8 cellular contexts compared by ENCODE assay signal in the genomic region with DNA sequence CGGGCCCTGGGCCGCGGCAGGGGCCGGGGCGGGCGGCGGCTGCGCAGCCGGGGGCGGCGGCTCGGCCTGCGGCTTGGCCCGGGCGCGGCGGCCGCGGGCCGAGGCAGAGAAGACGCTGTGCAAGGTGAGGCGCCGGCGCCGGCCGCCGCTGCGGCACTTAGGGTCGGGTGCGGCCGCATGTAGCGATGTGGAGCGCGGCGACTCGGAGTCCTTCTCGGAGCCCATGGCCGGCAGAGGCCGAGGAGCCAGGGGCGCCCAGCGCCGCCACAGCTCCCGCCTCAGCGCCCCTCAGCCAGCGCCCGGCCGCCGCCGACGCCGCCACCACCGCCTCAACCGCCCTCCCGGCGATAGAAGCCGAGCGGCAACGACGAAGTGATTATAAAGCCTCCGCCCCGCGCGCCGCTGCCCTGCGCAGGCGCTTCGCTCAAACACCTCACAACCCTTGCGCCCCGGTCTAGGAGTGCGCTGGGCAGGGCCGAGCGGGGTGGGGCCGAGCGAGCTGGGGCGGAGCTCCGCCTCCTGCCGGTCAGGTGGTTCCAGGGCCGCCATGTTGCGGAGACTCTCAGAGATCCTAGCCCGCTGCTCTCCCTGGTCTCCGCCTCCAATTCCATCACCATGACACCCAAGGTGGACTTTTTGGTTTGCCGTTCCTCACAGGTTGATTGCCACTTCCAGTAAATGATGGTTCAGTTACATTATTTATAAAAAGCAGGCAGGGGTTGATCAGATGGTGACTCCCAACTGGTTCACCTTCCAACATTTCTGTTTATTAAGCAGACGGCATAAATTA. TPM values are rescaled to one million over a fixed set of nuclear protein-coding genes. Genes with fewer than 3 reads are reported as not detected.
DNase-seq lines count a peak whose midpoint lies in the region; ATAC-seq and TF ChIP-seq lines count a peak whose summit lies in the region.

A gene with protein sequence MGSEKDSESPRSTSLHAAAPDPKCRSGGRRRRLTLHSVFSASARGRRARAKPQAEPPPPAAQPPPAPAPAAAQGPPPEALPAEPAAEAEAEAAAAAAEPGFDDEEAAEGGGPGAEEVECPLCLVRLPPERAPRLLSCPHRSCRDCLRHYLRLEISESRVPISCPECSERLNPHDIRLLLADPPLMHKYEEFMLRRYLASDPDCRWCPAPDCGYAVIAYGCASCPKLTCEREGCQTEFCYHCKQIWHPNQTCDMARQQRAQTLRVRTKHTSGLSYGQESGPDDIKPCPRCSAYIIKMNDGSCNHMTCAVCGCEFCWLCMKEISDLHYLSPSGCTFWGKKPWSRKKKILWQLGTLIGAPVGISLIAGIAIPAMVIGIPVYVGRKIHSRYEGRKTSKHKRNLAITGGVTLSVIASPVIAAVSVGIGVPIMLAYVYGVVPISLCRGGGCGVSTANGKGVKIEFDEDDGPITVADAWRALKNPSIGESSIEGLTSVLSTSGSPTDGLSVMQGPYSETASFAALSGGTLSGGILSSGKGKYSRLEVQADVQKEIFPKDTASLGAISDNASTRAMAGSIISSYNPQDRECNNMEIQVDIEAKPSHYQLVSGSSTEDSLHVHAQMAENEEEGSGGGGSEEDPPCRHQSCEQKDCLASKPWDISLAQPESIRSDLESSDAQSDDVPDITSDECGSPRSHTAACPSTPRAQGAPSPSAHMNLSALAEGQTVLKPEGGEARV (minus strand): TSS at position 349 of the 790 bp plus-strand sequence. CDS start 124 bp downstream, at position 225.

- CTCF ChIA-PET in CD8-positive, alpha-beta T cell (lab: Charles Lee), result interaction anchor here (0.5 to 1.8 kb wide), 5 partner anchors 14 to 162 kb away, joined by 3 to 5 read pairs (median 4); no protein-coding TSS in a partner anchor

- TF ChIP-seq CTCF in CD8-positive, alpha-beta T cell (IDR thresholded peaks at IDR 0.05), result no peak

- H3K4me1 Mint-ChIP-seq in CD8-positive, alpha-beta T cell (ENCODE audit: low read depth), result peaks cover 38% of the 10 kb centered on the region

- H3K27ac Mint-ChIP-seq in CD8-positive, alpha-beta T cell, result peak within 1 kb of the TSS; percentile 91

- H3K4me3 Mint-ChIP-seq in CD8-positive, alpha-beta T cell, result peak within 1 kb of the TSS; percentile 88

- H3K27ac ChIP-seq in CD8-positive, alpha-beta T cell (ENCODE audit: low read depth, low read length), result peak within 1 kb of the TSS; percentile 51

- intact Hi-C loops in CD8-positive, alpha-beta T cell (cut with DNase I, micrococcal nuclease), result loop anchor here (1.0 to 10.0 kb wide), 11 partner anchors 17 to 388 kb away; partner anchors contain the start of genes AZIN2 (in 2 of the 2), AK2 (in 1 of the 2), RBBP4 (in 1 of the 2) and ZBTB8OS (in 1 of the 2)

- no peaks in the 10 kb centered on the region for H3K27me3 Mint-ChIP-seq in CD8-positive, alpha-beta T cell (ENCODE audit: low read depth)

- peak; percentile 93 for ATAC-seq in CD8-positive, alpha-beta T cell
- peak; percentile 74 for ATAC-seq in GM19467 (IDR thresholded peaks at IDR 0.05; ENCODE audit: unreplicated experiment)

- peak; percentile 89 to 97 (median 93) for DNase-seq in CD8-positive, alpha-beta T cell
- DNase-seq in HS-5 (ENCODE audit: low read depth), result peak; percentile 72
- DNase-seq in NK-92 treated with Interleukin-12 subunit alpha and Interleukin-12 subunit beta, amount 100 ng/mL, for 24 hours (lab: John Stamatoyannopoulos, UW), result peak; percentile 92
- DNase-seq in activated CD8-positive, alpha-beta memory T cell treated with anti-CD3 and anti-CD28 coated beads for 24 hours, result peak; percentile 97
- peak; percentile 86 for DNase-seq in effector CD8-positive, alpha-beta T cell (lab: John Stamatoyannopoulos, UW)
- DNase-seq in medulla oblongata (ENCODE audit: extremely low spot score), result peak; percentile 96
- DNase-seq in stimulated activated CD8-positive, alpha-beta memory T cell treated with anti-CD3 and anti-CD28 coated beads, Interleukin-12 subunit alpha, Interleukin-12 subunit beta, amount 100 ng/mL, for 1 hour (ENCODE audit: low read depth), result peak; percentile 89

- H3K4me3 ChIP-seq in CD8-positive, alpha-beta T cell (ENCODE audit: low read depth, low read length), result peak within 1 kb of the TSS; percentile 70

- peaks cover 24% of the 10 kb centered on the region for H3K4me1 ChIP-seq in CD8-positive, alpha-beta T cell (ENCODE audit: insufficient read depth, low read length)

- POLR2A ChIA-PET in CD8-positive, alpha-beta T cell (lab: Charles Lee), result interaction anchor here (0.6 to 4.4 kb wide), 12 partner anchors 8 to 163 kb away, joined by 3 to 58 read pairs (median 4); no protein-coding TSS in a partner anchor

- H3K36me3 Mint-ChIP-seq in CD8-positive, alpha-beta T cell, result peaks cover 2% of the 10 kb centered on the region

- H3K9me3 ChIP-seq in CD8-positive, alpha-beta T cell (ENCODE audit: low read length), result no peaks in the 10 kb centered on the region

- H3K36me3 ChIP-seq in CD8-positive, alpha-beta T cell (ENCODE audit: insufficient read depth, low read length), result no peaks in the 10 kb centered on the region

- no peaks in the 10 kb centered on the region for H3K27me3 ChIP-seq in CD8-positive, alpha-beta T cell (ENCODE audit: insufficient read depth, low read length)

- H3K9me3 Mint-ChIP-seq in CD8-positive, alpha-beta T cell, result no peaks in the 10 kb centered on the region

RNA-seq across cellular contexts. Expression of the gene that starts here (rescaled TPM):
- 10 to 100 TPM; 43.9 to 44.6 TPM for total RNA-seq in CD8-positive, alpha-beta T cell

Comparison
In these comparisons a context has a peak if more than half of its experiments do, and no peak if none do; other contexts are left out.
1. Peak in every context shown above with its lines: DNase-seq, ATAC-seq, H3K4me3 ChIP-seq and H3K27ac ChIP-seq.